ENCODE assay signal across 24 cellular contexts in genomic region chr1:240734001-240734400, GRCh38.
"Had no signal": no experiment of that assay in that cellular context is flagged by ENCODE, and none has a peak within 500 bp of the region (broad histone marks: within the 10 kb centered on the region; RNA-seq: fewer than 3 reads in every experiment).

No MANE protein-coding gene starts in this region.

- H3K9me3 ChIP-seq: esophagus squamous epithelium, lower lobe of right lung, psoas muscle, spleen, testis, tibial nerve, upper lobe of right lung, vagina had no signal

- DNase-seq: effector memory CD8-positive, alpha-beta T cell; esophagus squamous epithelium; foreskin keratinocyte; kidney; left cardiac atrium; left ventricle myocardium inferior; lower lobe of right lung; midbrain; naive B cell; occipital lobe; psoas muscle; retina; spleen; stimulated activated CD4-positive, alpha-beta T cell treated with anti-CD3 and anti-CD28 coated beads, Interleukin-15, amount 100 ng/mL, for 24 hours; stimulated activated CD4-positive, alpha-beta T cell treated with anti-CD3 and anti-CD28 coated beads, Interleukin-1b, Interleukin-23, amount 100 ng/mL, for 48 hours; stimulated activated CD4-positive, alpha-beta T cell treated with anti-CD3 and anti-CD28 coated beads, Interleukin-4, amount 100 ng/mL, for 24 hours; stimulated activated naive B cell treated with anti-CD40 and anti-IgM and Interleukin-4, amounts not matched to agents 10 μg/mL and 1 μg/mL and 100 μg/mL, for 72 hours; stimulated activated naive CD8-positive, alpha-beta T cell treated with anti-CD3 and anti-CD28 coated beads, Interleukin-15, amount 100 ng/mL, for 72 hours; testis; upper lobe of right lung had no signal

- H3K36me3 ChIP-seq: esophagus squamous epithelium, left ventricle myocardium inferior, lower lobe of right lung, spleen, tibial nerve, upper lobe of right lung, vagina had no signal

- H3K4me2 ChIP-seq: hepatocyte had no signal

- FAIRE-seq: kidney had no signal

- H3K27ac ChIP-seq: esophagus squamous epithelium, foreskin keratinocyte, hepatocyte, left ventricle myocardium inferior, lower lobe of right lung, psoas muscle, spleen, testis, tibial nerve, upper lobe of right lung, vagina had no signal

- H2AFZ ChIP-seq: hepatocyte had no signal

- H3K4me3 ChIP-seq: esophagus squamous epithelium, hepatocyte, left ventricle myocardium inferior, lower lobe of right lung, psoas muscle, spleen, testis, tibial nerve, upper lobe of right lung, vagina had no signal

- H3K4me1 ChIP-seq: esophagus squamous epithelium, foreskin keratinocyte, left ventricle myocardium inferior, lower lobe of right lung, psoas muscle, spleen, testis, upper lobe of right lung, vagina had no signal

- H3K27me3 ChIP-seq: esophagus squamous epithelium, foreskin keratinocyte, hepatocyte, spleen, testis, tibial nerve, upper lobe of right lung, vagina had no signal

- H3K79me2 ChIP-seq: hepatocyte had no signal

- ATAC-seq: effector memory CD8-positive, alpha-beta T cell; foreskin keratinocyte; left cardiac atrium; lower lobe of right lung; psoas muscle; sciatic nerve; stimulated activated naive B cell treated with anti-CD40 and anti-IgM and Interleukin-4, amounts not matched to agents 10 μg/mL and 1 μg/mL and 100 μg/mL, for 72 hours; stimulated activated naive CD8-positive, alpha-beta T cell treated with anti-CD3 and anti-CD28 coated beads, Interleukin-15, amount 100 ng/mL, for 72 hours; upper lobe of right lung had no signal
